In genomic region chr4:78186597-78187543, GRCh38 we compare ENCODE assay signal across 31 cellular contexts.
"Had no signal": no experiment of that assay in that cellular context is flagged by ENCODE, and none has a peak within 500 bp of the region (broad histone marks: within the 10 kb centered on the region; RNA-seq: fewer than 3 reads in every experiment).

No MANE protein-coding gene starts in this region.

- H3K27me3 Mint-ChIP-seq: activated CD4-positive, alpha-beta memory T cell treated with anti-CD3 and anti-CD28 coated beads for 36 hours; activated CD4-positive, alpha-beta T cell treated with anti-CD3 and anti-CD28 coated beads, Interleukin-2, amount 10 ng/mL, durations not matched to agents 24 days and 14 days; activated naive CD4-positive, alpha-beta T cell treated with anti-CD3 and anti-CD28 coated beads, Interleukin-2, amount 10 ng/mL, durations not matched to agents 7 days and 5 days; activated T-cell treated with anti-CD3 and anti-CD28 coated beads, Interleukin-2, amount 50 U/mL, for 24 hours; progenitor cell of endocrine pancreas; type B pancreatic cell had no signal

- H3K4me1 ChIP-seq: ascending aorta, colonic mucosa had no signal

- H3K4me1 Mint-ChIP-seq: activated CD4-positive, alpha-beta T cell treated with anti-CD3 and anti-CD28 coated beads, Interleukin-2, amount 10 ng/mL, durations not matched to agents 24 days and 14 days; activated naive CD4-positive, alpha-beta T cell treated with anti-CD3 and anti-CD28 coated beads, Interleukin-2, amount 10 ng/mL, durations not matched to agents 7 days and 5 days; activated naive CD8-positive, alpha-beta T cell treated with anti-CD3 and anti-CD28 coated beads, Interleukin-2, amount 10 ng/mL, durations not matched to agents 7 days and 5 days; naive B cell; stimulated activated effector memory CD8-positive, alpha-beta T cell treated with anti-CD3 and anti-CD28 coated beads, Interleukin-12 subunit alpha, Interleukin-12 subunit beta, amount 100 ng/mL, for 72 hours had no signal

- H3K9me3 Mint-ChIP-seq: activated CD4-positive, alpha-beta memory T cell treated with anti-CD3 and anti-CD28 coated beads for 36 hours; activated CD4-positive, alpha-beta T cell treated with anti-CD3 and anti-CD28 coated beads, Interleukin-2, amount 10 ng/mL, durations not matched to agents 24 days and 14 days; activated naive CD4-positive, alpha-beta T cell treated with anti-CD3 and anti-CD28 coated beads, Interleukin-2, amount 10 ng/mL, durations not matched to agents 7 days and 5 days; activated naive CD8-positive, alpha-beta T cell treated with anti-CD3 and anti-CD28 coated beads, Interleukin-2, amount 10 ng/mL, durations not matched to agents 7 days and 5 days; activated T-cell treated with anti-CD3 and anti-CD28 coated beads, Interleukin-2, amount 50 U/mL, for 24 hours; stimulated activated effector memory CD8-positive, alpha-beta T cell treated with anti-CD3 and anti-CD28 coated beads, Interleukin-12 subunit alpha, Interleukin-12 subunit beta, amount 100 ng/mL, for 72 hours; stimulated activated naive CD8-positive, alpha-beta T cell treated with anti-CD3 and anti-CD28 coated beads, Interleukin-15, Interleukin-2, amounts not matched to agents 100 ng/mL and 50 ng/mL, for 24 hours; type B pancreatic cell had no signal

- H3K27ac Mint-ChIP-seq: activated CD4-positive, alpha-beta memory T cell treated with anti-CD3 and anti-CD28 coated beads for 36 hours; activated CD4-positive, alpha-beta T cell treated with anti-CD3 and anti-CD28 coated beads, Interleukin-2, amount 10 ng/mL, durations not matched to agents 24 days and 14 days; activated naive CD4-positive, alpha-beta T cell treated with anti-CD3 and anti-CD28 coated beads, Interleukin-2, amount 10 ng/mL, durations not matched to agents 7 days and 5 days; activated naive CD8-positive, alpha-beta T cell treated with anti-CD3 and anti-CD28 coated beads, Interleukin-2, amount 10 ng/mL, durations not matched to agents 7 days and 5 days; activated T-cell treated with anti-CD3 and anti-CD28 coated beads, Interleukin-2, amount 50 U/mL, for 24 hours; brain; naive B cell; stimulated activated effector memory CD8-positive, alpha-beta T cell treated with anti-CD3 and anti-CD28 coated beads, Interleukin-12 subunit alpha, Interleukin-12 subunit beta, amount 100 ng/mL, for 72 hours; stimulated activated naive CD8-positive, alpha-beta T cell treated with anti-CD3 and anti-CD28 coated beads, Interleukin-15, Interleukin-2, amounts not matched to agents 100 ng/mL and 50 ng/mL, for 24 hours; type B pancreatic cell had no signal

- ATAC-seq: left colon; sciatic nerve; stimulated activated effector memory CD8-positive, alpha-beta T cell treated with anti-CD3 and anti-CD28 coated beads, Interleukin-12 subunit alpha, Interleukin-12 subunit beta, amount 100 ng/mL, for 72 hours had no signal

- DNase-seq: activated CD4-positive, alpha-beta memory T cell treated with anti-CD3 and anti-CD28 coated beads for 36 hours; activated CD4-positive, alpha-beta T cell treated with anti-CD3 and anti-CD28 coated beads, Interleukin-2, amount 10 ng/mL, durations not matched to agents 24 days and 14 days; activated CD4-positive, CD25-positive, alpha-beta regulatory T cell treated with anti-CD3 and anti-CD28 coated beads, Interleukin-2, amount 50 U/mL, for 72 hours; activated CD8-positive, alpha-beta memory T cell treated with anti-CD3 and anti-CD28 coated beads, Interleukin-2, amount 50 U/mL, for 48 hours; activated gamma-delta T cell; activated naive CD4-positive, alpha-beta T cell treated with anti-CD3 and anti-CD28 coated beads, Interleukin-2, amount 10 ng/mL, durations not matched to agents 7 days and 5 days; activated naive CD8-positive, alpha-beta T cell treated with anti-CD3 and anti-CD28 coated beads, Interleukin-2, amount 10 ng/mL, durations not matched to agents 7 days and 5 days; activated T-cell treated with anti-CD3 and anti-CD28 coated beads, Interleukin-2, amount 50 U/mL, for 24 hours; cerebellar nuclear complex; colonic mucosa; effector CD8-positive, alpha-beta T cell; hippocampal formation; left colon; mammary epithelial cell; naive B cell; ovary; stimulated activated CD4-positive, alpha-beta T cell treated with anti-CD3 and anti-CD28 coated beads, Interleukin-12 subunit alpha, Interleukin-12 subunit beta, amount 100 ng/mL, for 4 hours; stimulated activated CD4-positive, alpha-beta T cell treated with anti-CD3 and anti-CD28 coated beads, Interleukin-4, amount 100 ng/mL, for 24 hours; T1000; WERI-Rb-1 had no signal

- H3K9me3 ChIP-seq: ascending aorta, colonic mucosa, ovary, thoracic aorta had no signal

- H3K4me3 ChIP-seq: ascending aorta, cardiac muscle cell, colonic mucosa, ovary, skin epidermis, thoracic aorta had no signal

- H3K27me3 ChIP-seq: ascending aorta, cardiac muscle cell, colonic mucosa, ovary had no signal

- H3K27ac ChIP-seq: ascending aorta, cardiac muscle cell, colonic mucosa, epithelial cell of prostate, ovary, skin epidermis, thoracic aorta, WERI-Rb-1 had no signal

- H3K36me3 ChIP-seq: ascending aorta, cardiac muscle cell, colonic mucosa, ovary, thoracic aorta, WERI-Rb-1 had no signal

- H3K4me3 Mint-ChIP-seq: activated CD4-positive, alpha-beta memory T cell treated with anti-CD3 and anti-CD28 coated beads for 36 hours; activated CD4-positive, alpha-beta T cell treated with anti-CD3 and anti-CD28 coated beads, Interleukin-2, amount 10 ng/mL, durations not matched to agents 24 days and 14 days; activated naive CD4-positive, alpha-beta T cell treated with anti-CD3 and anti-CD28 coated beads, Interleukin-2, amount 10 ng/mL, durations not matched to agents 7 days and 5 days; activated naive CD8-positive, alpha-beta T cell treated with anti-CD3 and anti-CD28 coated beads, Interleukin-2, amount 10 ng/mL, durations not matched to agents 7 days and 5 days; activated T-cell treated with anti-CD3 and anti-CD28 coated beads, Interleukin-2, amount 50 U/mL, for 24 hours; brain; naive B cell; stimulated activated effector memory CD8-positive, alpha-beta T cell treated with anti-CD3 and anti-CD28 coated beads, Interleukin-12 subunit alpha, Interleukin-12 subunit beta, amount 100 ng/mL, for 72 hours; stimulated activated naive CD8-positive, alpha-beta T cell treated with anti-CD3 and anti-CD28 coated beads, Interleukin-15, Interleukin-2, amounts not matched to agents 100 ng/mL and 50 ng/mL, for 24 hours; type B pancreatic cell had no signal

- H3K36me3 Mint-ChIP-seq: activated CD4-positive, alpha-beta memory T cell treated with anti-CD3 and anti-CD28 coated beads for 36 hours; activated naive CD4-positive, alpha-beta T cell treated with anti-CD3 and anti-CD28 coated beads, Interleukin-2, amount 10 ng/mL, durations not matched to agents 7 days and 5 days; brain; naive B cell; stimulated activated effector memory CD8-positive, alpha-beta T cell treated with anti-CD3 and anti-CD28 coated beads, Interleukin-12 subunit alpha, Interleukin-12 subunit beta, amount 100 ng/mL, for 72 hours had no signal
